Comparison of ENCODE assay signal across 9 cellular contexts in the genomic region with DNA sequence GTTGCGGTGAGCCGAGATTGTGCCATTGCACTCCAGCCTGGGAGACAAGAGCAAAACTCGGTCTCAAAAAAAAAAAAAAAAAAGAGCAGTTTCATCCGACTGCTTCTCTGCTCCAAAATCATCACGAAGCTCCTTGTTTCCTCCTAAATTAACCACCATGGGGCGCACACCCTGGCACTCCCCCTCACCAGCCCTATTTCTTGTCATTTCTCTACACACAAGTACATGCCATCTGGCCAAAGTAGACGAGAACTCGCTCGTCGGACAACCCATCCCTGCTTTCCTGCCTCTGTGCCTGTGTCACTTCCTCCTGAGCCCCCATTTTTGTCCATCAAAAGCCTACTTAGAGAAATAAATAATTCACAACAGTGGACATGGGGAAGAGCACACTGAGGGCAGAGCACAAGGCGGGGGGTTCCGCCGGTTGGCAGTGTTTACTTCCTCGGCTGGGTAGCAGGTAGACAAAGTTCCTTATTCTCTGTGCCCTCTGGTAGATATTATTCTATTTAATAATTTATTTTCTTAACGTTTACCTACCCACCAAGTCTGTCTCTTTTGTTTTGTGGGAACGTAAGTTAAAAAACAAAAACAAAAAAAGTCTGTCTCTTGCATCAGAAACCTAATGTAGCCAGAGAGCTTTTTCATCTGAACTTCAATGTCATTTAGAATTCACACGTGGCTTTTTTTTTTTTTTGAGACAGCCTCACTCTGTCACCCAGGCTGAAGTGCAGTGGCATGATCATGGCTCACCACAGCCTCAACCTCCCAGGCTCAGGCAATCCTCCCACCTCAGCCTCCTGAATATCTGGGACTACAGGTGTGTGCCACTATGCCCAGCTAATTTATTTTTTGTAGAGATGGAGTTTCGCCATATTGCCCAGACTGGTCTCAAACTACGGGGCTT. TPM values are rescaled to one million over a fixed set of nuclear protein-coding genes. Genes with fewer than 3 reads are reported as not detected.
A peak's percentile ranks its signal among the peaks of the same experiment; 100 is the strongest.
DNase-seq lines count a peak whose midpoint lies in the region; ATAC-seq, FAIRE-seq and TF ChIP-seq lines count a peak whose summit lies in the region.
"Had no signal": no experiment of that assay in that cellular context is flagged by ENCODE, and none has a peak within 500 bp of the region (broad histone marks: within the 10 kb centered on the region; RNA-seq: fewer than 3 reads in every experiment).

No MANE protein-coding gene starts in this region.

- CTCF ChIA-PET in PC-9 (lab: Charles Lee) (no interaction called here), H1 (lab: Charles Lee; ENCODE audit: partially characterized antibody) (interaction anchor here (0.5 to 2.8 kb wide), 14 partner anchors 8 to 304 kb away, joined by 3 to 11 read pairs (median 4); no protein-coding TSS in a partner anchor)

- TF ChIP-seq EP300 in H1 (IDR thresholded peaks at IDR 0.05; ENCODE audit: borderline replicate concordance in 1 of 2, low read depth in 2 of 2, low read length in 2 of 2) = no peak

- no peaks in the 10 kb centered on the region; the same call in 1 of the 2 replicates for H3K23me2 ChIP-seq in H1 (ENCODE audit: low read depth, low read length)

- peaks cover 15% of the 10 kb centered on the region for H4K20me1 ChIP-seq in GM23338 (replicated peaks; ENCODE audit: insufficient read depth)
- peaks cover 12% of the 10 kb centered on the region; the same call in 1 of the 2 replicates for H4K20me1 ChIP-seq in PC-9 (ENCODE audit: insufficient read depth)
- peaks cover 4 to 27% of the 10 kb centered on the region in 2 experiments for H4K20me1 ChIP-seq in H1 (replicated peaks in 1 of 2; ENCODE audit: control insufficient read depth in 1 of 2, insufficient read depth in 2 of 2, low read length in 2 of 2)

- no peak overlapping the region for H2BK15ac ChIP-seq in H1 (ENCODE audit: low read length)

- H2BK20ac ChIP-seq in H1 (ENCODE audit: low read length) = no peak overlapping the region

- no peak overlapping the region; the same call in 1 of the 2 replicates for H3K27ac Mint-ChIP-seq in GM23338

- H3F3A ChIP-seq in GM23338 (replicated peaks; ENCODE audit: low read depth) (peaks cover 15% of the 10 kb centered on the region), PC-9 (ENCODE audit: insufficient read depth, low read depth) (peaks cover 79% of the 10 kb centered on the region)

- H3K27me3 Mint-ChIP-seq in GM23338 (ENCODE audit: insufficient read depth, low read depth, poor library complexity) = peaks cover 25% of the 10 kb centered on the region

- no peak overlapping the region for H3K14ac ChIP-seq in H1 (ENCODE audit: insufficient read length)

- no peak overlapping the region for H3K27ac ChIP-seq in GM23338 (ENCODE audit: low read depth)
- H3K27ac ChIP-seq in PC-9 = peak overlapping the region; percentile 97
- H3K27ac ChIP-seq in H1 (ENCODE audit: low read depth, low read length) = no peak overlapping the region
- H3K27ac ChIP-seq in prostate gland = peak overlapping the region; percentile 88 to 92

- peaks cover 59% of the 10 kb centered on the region for H3K4me1 Mint-ChIP-seq in GM23338

- H2BK5ac ChIP-seq in H1 (ENCODE audit: low read depth, low read length) = no peak overlapping the region

- no peaks in the 10 kb centered on the region for H3K9me3 ChIP-seq in PC-9 (ENCODE audit: insufficient read depth, low read depth)
- H3K9me3 ChIP-seq in H1 (ENCODE audit: insufficient read depth in 2 of 2, low read depth in 1 of 2, low read length in 1 of 2) = no peaks in the 10 kb centered on the region
- H3K9me3 ChIP-seq in prostate gland = no peaks in the 10 kb centered on the region

- H3K36me3 ChIP-seq in GM23338 (ENCODE audit: insufficient read depth) = no peaks in the 10 kb centered on the region
- no peaks in the 10 kb centered on the region for H3K36me3 ChIP-seq in PC-9 (ENCODE audit: low read depth)
- H3K36me3 ChIP-seq in H1 (ENCODE audit: control insufficient read depth in 2 of 4, insufficient read depth in 4 of 4, low read length in 3 of 4) = no peaks in the 10 kb centered on the region
- no peaks in the 10 kb centered on the region for H3K36me3 ChIP-seq in prostate gland

- peaks cover 13% of the 10 kb centered on the region for H3K27me3 ChIP-seq in GM23338 (ENCODE audit: insufficient read depth)
- H3K27me3 ChIP-seq in PC-9 (ENCODE audit: insufficient read depth, low read depth) = no peaks in the 10 kb centered on the region
- peaks cover 1 to 9% (median 7%) of the 10 kb centered on the region in 4 experiments for H3K27me3 ChIP-seq in H1 (replicated peaks in 1 of 4; ENCODE audit: control insufficient read depth in 3 of 4, extremely low read depth in 1 of 4, insufficient read depth in 3 of 4, low read length in 3 of 4)
- no peaks in the 10 kb centered on the region for H3K27me3 ChIP-seq in prostate gland (replicated peaks; ENCODE audit: insufficient read depth)

- no peaks in the 10 kb centered on the region for H3K36me3 Mint-ChIP-seq in GM23338 (ENCODE audit: low read depth)

- POLR2A ChIA-PET in PC-9 (lab: Charles Lee; ENCODE audit: unreplicated experiment) = interaction anchor here (0.7 kb wide), 1 partner anchor 39 kb away, joined by 6 read pairs; no protein-coding TSS in a partner anchor
- POLR2A ChIA-PET in H1 (lab: Charles Lee; ENCODE audit: partially characterized antibody) = interaction anchor here (0.7 kb wide), 1 partner anchor 19 kb away, joined by 3 read pairs; no protein-coding TSS in a partner anchor

- 87% methylated on average over 18 of the region's 19 CpGs; no CpG with 5 or more reads in 1 of the 2 experiments for WGBS in H1 (ENCODE audit: extremely low coverage in 1 of 2, insufficient coverage in 1 of 2, insufficient read length in 1 of 2, insufficient replicate concordance in 2 of 2, low coverage in 1 of 2, low lambda C conversion rate in 2 of 2, missing lambda C conversion rate in 1 of 2), 2 experiments
- WGBS in prostate gland = 76% methylated on average over 19 of the region's 19 CpGs

- intact Hi-C loops in PC-9 (cut with micrococcal nuclease; ENCODE audit: unreplicated experiment) = no loop called here
- intact Hi-C loops in prostate gland (cut with DNase I) = no loop called here

- peaks cover 5% of the 10 kb centered on the region; the same call in 1 of the 2 replicates for H3K79me1 ChIP-seq in H1 (ENCODE audit: low read depth, low read length)

- H3K79me2 ChIP-seq in GM23338 (replicated peaks; ENCODE audit: insufficient read depth) (peaks cover 71% of the 10 kb centered on the region), PC-9 (ENCODE audit: low read depth) (peaks cover 91% of the 10 kb centered on the region), H1 (ENCODE audit: control insufficient read depth in 1 of 2, insufficient read depth in 2 of 2, low read length in 2 of 2) (peaks cover 0 to 61% of the 10 kb centered on the region in 2 experiments; a peak in 3 of 4 replicates)

- H2AFZ ChIP-seq in GM23338 (no peak overlapping the region), PC-9 (no peak overlapping the region), H1 (ENCODE audit: low read length) (no peak overlapping the region)
- H2AFZ ChIP-seq: GM23248 had no signal

- peak overlapping the region; percentile 54; the same call in 1 of the 2 replicates for H3K4me2 ChIP-seq in GM23338
- peak overlapping the region; percentile 85 for H3K4me2 ChIP-seq in PC-9
- no peak overlapping the region; a peak in 1 of 4 replicates for H3K4me2 ChIP-seq in H1 (ENCODE audit: insufficient read depth in 1 of 2, low read depth in 2 of 2, low read length in 2 of 2)

- H3K4me3 ChIP-seq in GM23338 = no peak overlapping the region
- H3K4me3 ChIP-seq in PC-9 = no peak overlapping the region
- H3K4me3 ChIP-seq in H1 (ENCODE audit: extremely low read depth in 1 of 4, insufficient read depth in 2 of 4, low read depth in 3 of 4, low read length in 4 of 4) = no peak overlapping the region
- H3K4me3 ChIP-seq in prostate gland = no peak overlapping the region
- H3K4me3 ChIP-seq: GM23248 had no signal

- no peak overlapping the region for H3K4ac ChIP-seq in H1 (replicated peaks; ENCODE audit: insufficient read length, low read depth, low read length)

- no peak overlapping the region for H3K56ac ChIP-seq in H1 (replicated peaks; ENCODE audit: insufficient read length, low read depth, low read length)

- H3K4me3 Mint-ChIP-seq in GM23338 = no peak overlapping the region; the same call in 2 of the 3 replicates

- no peak overlapping the region for H4K5ac ChIP-seq in H1 (ENCODE audit: insufficient read length, low read depth, low read length)

- no peak overlapping the region; the same call in 1 of the 2 replicates for H3K18ac ChIP-seq in H1 (ENCODE audit: extremely low read depth, low read length)

- BruUV-seq in PC-9 (replicated peaks; lab: Mats Ljungman, UMichigan) = no TSS peak

- DNase-seq in GM23338 (ENCODE audit: low spot score) = no peak
- DNase-seq in PC-9 = peak in 1 of 2 experiments; percentile 17
- no peak for DNase-seq in H1 (ENCODE audit: low read depth in 1 of 2, low spot score in 2 of 2)
- DNase-seq in prostate gland (ENCODE audit: low spot score) = no peak
- no peak for DNase-seq in GM19238 (ENCODE audit: insufficient read length, low spot score)
- no peak for DNase-seq in HCEC 1CT
- no peak for DNase-seq in NCI-H1417 (lab: John Stamatoyannopoulos, UW)
- DNase-seq: activated CD8-positive, alpha-beta memory T cell treated with anti-CD3 and anti-CD28 coated beads, Interleukin-2, amount 50 U/mL, for 4 hours; GM23248 had no signal

- TF ChIP-seq CTCF in GM23338 (conservative IDR thresholded peaks at IDR 0.05; ENCODE audit: low read depth in 2 of 2) = 0 out of 4 replicates have a peak, but pooled peaks have one; percentile 12 to 17
- TF ChIP-seq CTCF in PC-9 (conservative IDR thresholded peaks at IDR 0.05) = no peak
- no peak for TF ChIP-seq CTCF in H1 (IDR thresholded peaks at IDR 0.05; ENCODE audit: control extremely low read depth in 1 of 3, insufficient read depth in 1 of 3, low read depth in 1 of 3, low read length in 3 of 3)
- TF ChIP-seq CTCF in prostate gland (IDR thresholded peaks at IDR 0.05) = no peak

- no peak for ATAC-seq in GM23338

- H2AK5ac ChIP-seq in H1 (ENCODE audit: low read depth, low read length) = no peak overlapping the region

- H3K9ac ChIP-seq in H1 (replicated peaks in 1 of 4; ENCODE audit: extremely low read depth in 1 of 4, low read depth in 3 of 4, low read length in 3 of 4) = no peak overlapping the region
- H3K9ac ChIP-seq: GM23248 had no signal

- no peak overlapping the region for H4K91ac ChIP-seq in H1 (replicated peaks; ENCODE audit: insufficient read length, low read length)

- H3K23ac ChIP-seq in H1 (ENCODE audit: insufficient read length) = no peak overlapping the region

- no peak for TF ChIP-seq RAD21 in H1 (IDR thresholded peaks at IDR 0.05 in 1 of 2, conservative IDR thresholded peaks at IDR 0.05 in 1 of 2; ENCODE audit: low read depth in 2 of 2, low read length in 2 of 2)

- H3K4me1 ChIP-seq in GM23338 (ENCODE audit: insufficient read depth) = peaks cover 41% of the 10 kb centered on the region
- peaks cover 92% of the 10 kb centered on the region for H3K4me1 ChIP-seq in PC-9 (replicated peaks; ENCODE audit: insufficient read depth)
- peaks cover 6 to 26% (median 14%) of the 10 kb centered on the region in 4 experiments for H3K4me1 ChIP-seq in H1 (replicated peaks in 1 of 4; ENCODE audit: control insufficient read depth in 3 of 4, insufficient read depth in 4 of 4, low read length in 3 of 4)
- peaks cover 37% of the 10 kb centered on the region for H3K4me1 ChIP-seq in prostate gland (replicated peaks)

- no peaks in the 10 kb centered on the region for H3K9me3 Mint-ChIP-seq in GM23338

- TF ChIP-seq POLR2A in H1 (IDR thresholded peaks at IDR 0.05; ENCODE audit: control extremely low read depth in 1 of 2, low read depth in 2 of 2, low read length in 2 of 2) = no peak
- TF ChIP-seq POLR2A in prostate gland (IDR thresholded peaks at IDR 0.05) = no peak

- FAIRE-seq in H1 (lab: Jason Lieb, UNC) = no peak

- H2BK120ac ChIP-seq in H1 (replicated peaks; ENCODE audit: low read depth, low read length) = no peak overlapping the region

- H3K9me2 ChIP-seq in GM23338 (ENCODE audit: insufficient read depth) = no peaks in the 10 kb centered on the region
- no peaks in the 10 kb centered on the region for H3K9me2 ChIP-seq in PC-9 (ENCODE audit: insufficient read depth)

- H4K8ac ChIP-seq in H1 (ENCODE audit: extremely low read depth, insufficient read depth, low read length) = no peak overlapping the region

- H2BK12ac ChIP-seq in H1 (ENCODE audit: low read depth, low read length) = peak overlapping the region; percentile 2; the same call in 1 of the 2 replicates

RNA-seq across cellular contexts. Expression of gene VPS37B, which starts 6.0 kb away (rescaled TPM):
- 10.4 and 10.9 TPM in 2 replicates for total RNA-seq in GM23338 (2014; rRNA removed; shearing (Covaris generic))
- polyA plus RNA-seq in GM23338 (2016; fragmentation: Nextera tagmentation; extraction: Ambion mirVana) (6.7 and 6.8 TPM in 2 replicates), H1 (2011; rRNA removed) (15.7 and 17.2 TPM in 2 replicates)
- total RNA-seq in PC-9 (2021) (51.4 and 53.5 TPM in 2 replicates), prostate gland (10 to 100 TPM; 37.6 to 67.7 TPM)
- 11.9 and 13.1 TPM in 2 replicates for total RNA-seq in H1 (2021; fragmentation: NEBNext Ultra II Directional; extraction: Animal tissue kit (Norgen Biotek cat#: 25700))
- 10.8 TPM for polyA plus RNA-seq in H1 (2011; cell fraction: cytosol; rRNA removed)
- 12.1 TPM for polyA plus RNA-seq in H1 (2011; cell fraction: nucleus; rRNA removed)
- 6.6 to 13.4 TPM (median 11.1 TPM) in 4 replicates for polyA plus RNA-seq in H1 (2012, experiment 1 of 2)
- polyA plus RNA-seq in H1 (2012, experiment 2 of 2) = 12.1 TPM
- 7.0 TPM for polyA plus RNA-seq in H1 (2013, experiment 1 of 2)
- polyA plus RNA-seq in H1 (2013, experiment 2 of 2) = 7.9 TPM
- polyA minus RNA-seq in H1 (2011; rRNA and poly(A)+ RNA removed) = 4.0 and 5.7 TPM in 2 replicates
- polyA minus RNA-seq in H1 (2011; cell fraction: cytosol; rRNA and poly(A)+ RNA removed) = 8.7 TPM
- polyA minus RNA-seq in H1 (2011; cell fraction: nucleus; rRNA and poly(A)+ RNA removed) = 7.7 TPM

RNA-seq across cellular contexts. Expression of gene HIP1R, which starts 54.7 kb away (rescaled TPM):
- total RNA-seq in GM23338 (2014; rRNA removed; shearing (Covaris generic)) = 19.9 and 22.1 TPM in 2 replicates
- polyA plus RNA-seq in GM23338 (2016; fragmentation: Nextera tagmentation; extraction: Ambion mirVana) (6.7 and 8.0 TPM in 2 replicates), H1 (2011; rRNA removed) (11.2 and 16.1 TPM in 2 replicates)
- total RNA-seq in PC-9 (2021) (33.1 and 47.4 TPM in 2 replicates), prostate gland (10 to 100 TPM; 45.1 to 79.3 TPM)
- 14.5 and 14.7 TPM in 2 replicates for total RNA-seq in H1 (2021; fragmentation: NEBNext Ultra II Directional; extraction: Animal tissue kit (Norgen Biotek cat#: 25700))
- polyA plus RNA-seq in H1 (2011; cell fraction: cytosol; rRNA removed) = 15.5 TPM
- polyA plus RNA-seq in H1 (2011; cell fraction: nucleus; rRNA removed) = 101 TPM
- 12.0 to 17.7 TPM (median 16.9 TPM) in 4 replicates for polyA plus RNA-seq in H1 (2012, experiment 1 of 2)
- 15.1 TPM for polyA plus RNA-seq in H1 (2012, experiment 2 of 2)
- polyA plus RNA-seq in H1 (2013, experiment 1 of 2) = 8.5 TPM
- polyA plus RNA-seq in H1 (2013, experiment 2 of 2) = 6.9 TPM
- polyA minus RNA-seq in H1 (2011; rRNA and poly(A)+ RNA removed) = 14.0 and 15.2 TPM in 2 replicates
- 10.6 TPM for polyA minus RNA-seq in H1 (2011; cell fraction: cytosol; rRNA and poly(A)+ RNA removed)
- 24.7 TPM for polyA minus RNA-seq in H1 (2011; cell fraction: nucleus; rRNA and poly(A)+ RNA removed)

Comparison
In these comparisons a context has a peak if more than half of its experiments do, and no peak if none do; other contexts are left out.
1. H3K27ac ChIP-seq: peak in PC-9 (single experiment) and prostate gland (2 of 2); none in GM23338 (single experiment) and H1 (single experiment).
2. H3K4me2 ChIP-seq: peak in GM23338 (single experiment) and PC-9 (single experiment); none in H1 (0 of 2).
3. CTCF ChIP-seq: peak in GM23338 (2 of 2); none in PC-9 (single experiment), H1 (0 of 3) and prostate gland (0 of 4).